8 cellular contexts compared by ENCODE assay signal in genomic region chr20:44966030-44966961, GRCh38. TPM values are rescaled to one million over a fixed set of nuclear protein-coding genes. Genes with fewer than 3 reads are reported as not detected.
A peak's percentile ranks its signal among the peaks of the same experiment; 100 is the strongest.
DNase-seq lines count a peak whose midpoint lies in the region; ATAC-seq and TF ChIP-seq lines count a peak whose summit lies in the region.

Gene STK4 (plus strand): TSS chr20:44966512. CDS start chr20:44966569, 57 bp downstream.

- intact Hi-C loops in left lung (cut with DNase I): no loop called here

- DNase-seq in C1 segment of cervical spinal cord (lab: John Stamatoyannopoulos, UW) (peak; percentile 29 to 97 (median 90)), NCI-H69 (lab: John Stamatoyannopoulos, UW) (peak; percentile 94), dedifferentiated amniotic fluid mesenchymal stem cell (ENCODE audit: extremely low spot score) (peak; percentile 87), left lung (peak; percentile 95 to 98)
- peak; percentile 95 for DNase-seq in activated CD4-positive, alpha-beta T cell treated with anti-CD3 and anti-CD28 coated beads, Interleukin-2, amount 50 U/mL, for 1 hour
- peak; percentile 94 for DNase-seq in stimulated activated CD4-positive, alpha-beta T cell treated with anti-CD3 and anti-CD28 coated beads, Interleukin-4, amount 100 ng/mL, for 1 hour

- peak within 1 kb of the TSS; percentile 81 to 98 for H3K4me3 ChIP-seq in left lung

- H3K36me3 ChIP-seq in left lung: no peaks in the 10 kb centered on the region

- no peaks in the 10 kb centered on the region for H3K27me3 ChIP-seq in left lung

- peak within 1 kb of the TSS; percentile 82 to 93 for H3K27ac ChIP-seq in left lung

- H3K4me1 ChIP-seq in left lung: peaks cover 16 to 49% of the 10 kb centered on the region in 2 donors

- peak; percentile 51 to 64 for TF ChIP-seq CTCF in left lung (IDR thresholded peaks at IDR 0.05)

- peak; percentile 74 for ATAC-seq in GM19328 (IDR thresholded peaks at IDR 0.05; ENCODE audit: unreplicated experiment)
- peak; percentile 54 for ATAC-seq in HG03520 (IDR thresholded peaks at IDR 0.05; ENCODE audit: unreplicated experiment)
- peak; percentile 98 for ATAC-seq in left lung

- H3K9me3 ChIP-seq in left lung: no peaks in the 10 kb centered on the region

RNA-seq across cellular contexts. Expression of gene STK4, which starts in this region (rescaled TPM):
- total RNA-seq in left lung: 10 to 100 TPM; 33.6 to 63.7 TPM

Comparison
In these comparisons a context has a peak if more than half of its experiments do, and no peak if none do; other contexts are left out.
1. Peak in every context shown above with its lines: DNase-seq, ATAC-seq, H3K4me3 ChIP-seq and H3K27ac ChIP-seq.